In the genomic region with DNA sequence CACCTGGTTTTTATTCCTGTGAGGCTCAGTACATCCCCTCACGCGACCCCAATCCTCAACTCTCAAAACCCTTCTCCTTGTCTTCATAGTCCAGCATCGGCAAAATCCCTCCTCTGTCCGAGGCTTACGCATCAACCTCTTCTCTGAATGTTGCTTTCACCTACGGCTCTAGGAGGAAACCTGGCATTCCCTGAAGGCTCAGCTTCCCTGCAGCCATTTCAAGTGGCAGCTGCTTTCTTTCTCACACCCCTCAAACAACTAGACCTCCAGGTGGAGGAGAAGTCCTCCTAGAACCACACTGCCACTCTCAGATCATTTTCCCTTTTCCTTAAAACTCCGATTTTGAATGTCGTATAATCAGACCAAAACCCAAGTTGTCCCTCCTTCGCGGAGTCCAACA, we compare ENCODE assay signal across 17 cellular contexts.
A peak's percentile ranks its signal among the peaks of the same experiment; 100 is the strongest.
DNase-seq lines count a peak whose midpoint lies in the region; ATAC-seq, FAIRE-seq and TF ChIP-seq lines count a peak whose summit lies in the region.
"Had no signal": no experiment of that assay in that cellular context is flagged by ENCODE, and none has a peak within 500 bp of the region (broad histone marks: within the 10 kb centered on the region; RNA-seq: fewer than 3 reads in every experiment).

No MANE protein-coding gene starts in this region.

- no peak for TF ChIP-seq CTCF in OCI-LY3 (IDR thresholded peaks at IDR 0.05; ENCODE audit: low read depth, low read length)
- no peak for TF ChIP-seq CTCF in astrocyte (IDR thresholded peaks at IDR 0.05; ENCODE audit: insufficient read depth, low read depth, low read length)
- TF ChIP-seq CTCF in progenitor cell of endocrine pancreas (IDR thresholded peaks at IDR 0.05; ENCODE audit: unreplicated experiment), result no peak
- no peak for TF ChIP-seq CTCF in glutamatergic neuron (IDR thresholded peaks at IDR 0.05; ENCODE audit: partially characterized antibody, unreplicated experiment)

- peaks cover 10% of the 10 kb centered on the region for H3K27me3 ChIP-seq in OCI-LY3 (ENCODE audit: low read depth, low read length)
- H3K27me3 ChIP-seq in astrocyte (ENCODE audit: insufficient read depth, low read length), result no peaks in the 10 kb centered on the region
- H3K27me3 ChIP-seq in small intestine (ENCODE audit: control insufficient read depth in 2 of 2, insufficient read depth in 2 of 2, low read length in 2 of 2), result no peaks in the 10 kb centered on the region
- H3K27me3 ChIP-seq: gastroesophageal sphincter, left lung had no signal

- peak overlapping the region; percentile 33 for H3K27ac Mint-ChIP-seq in activated T-cell treated with anti-CD3 and anti-CD28 coated beads, Interleukin-2, amount 50 U/mL, for 72 hours
- peak overlapping the region; percentile 81 for H3K27ac Mint-ChIP-seq in astrocyte (ENCODE audit: unreplicated experiment)
- peak overlapping the region; percentile 83 for H3K27ac Mint-ChIP-seq in progenitor cell of endocrine pancreas
- H3K27ac Mint-ChIP-seq in glutamatergic neuron (ENCODE audit: unreplicated experiment), result no peak overlapping the region

- peaks cover 4 to 9% of the 10 kb centered on the region in 2 donors for H3K36me3 Mint-ChIP-seq in activated T-cell treated with anti-CD3 and anti-CD28 coated beads, Interleukin-2, amount 50 U/mL, for 72 hours (ENCODE audit: insufficient read depth in 2 of 2)
- H3K36me3 Mint-ChIP-seq in astrocyte (ENCODE audit: low read depth, unreplicated experiment) (no peaks in the 10 kb centered on the region), progenitor cell of endocrine pancreas (ENCODE audit: insufficient read depth) (peaks cover 3% of the 10 kb centered on the region), glutamatergic neuron (ENCODE audit: unreplicated experiment) (peaks cover 7% of the 10 kb centered on the region)

- ATAC-seq in activated T-cell treated with anti-CD3 and anti-CD28 coated beads, Interleukin-2, amount 50 U/mL, for 72 hours (replicated peaks in 1 of 2), result no peak
- ATAC-seq: gastroesophageal sphincter, left lung had no signal

- peak overlapping the region; percentile 52 to 66 for H3K4me3 Mint-ChIP-seq in activated T-cell treated with anti-CD3 and anti-CD28 coated beads, Interleukin-2, amount 50 U/mL, for 72 hours
- H3K4me3 Mint-ChIP-seq in astrocyte (ENCODE audit: unreplicated experiment) (no peak overlapping the region), progenitor cell of endocrine pancreas (ENCODE audit: low read depth) (no peak overlapping the region), glutamatergic neuron (ENCODE audit: unreplicated experiment) (no peak overlapping the region)

- H3K4me3 ChIP-seq in OCI-LY3 (ENCODE audit: low read length), result no peak overlapping the region
- no peak overlapping the region for H3K4me3 ChIP-seq in astrocyte (ENCODE audit: insufficient read depth, low read depth, low read length)
- no peak overlapping the region for H3K4me3 ChIP-seq in small intestine (ENCODE audit: low read depth in 1 of 2, low read length in 2 of 2)
- H3K4me3 ChIP-seq: gastroesophageal sphincter, left lung had no signal

- no peaks in the 10 kb centered on the region for H4K20me1 ChIP-seq in OCI-LY3 (ENCODE audit: insufficient read depth, low read length)
- no peaks in the 10 kb centered on the region for H4K20me1 ChIP-seq in astrocyte (ENCODE audit: insufficient read depth, low read length)

- peaks cover 6 to 7% of the 10 kb centered on the region in 2 donors for H3K9me3 Mint-ChIP-seq in activated T-cell treated with anti-CD3 and anti-CD28 coated beads, Interleukin-2, amount 50 U/mL, for 72 hours
- peaks cover 3% of the 10 kb centered on the region for H3K9me3 Mint-ChIP-seq in astrocyte (ENCODE audit: unreplicated experiment)
- no peaks in the 10 kb centered on the region for H3K9me3 Mint-ChIP-seq in progenitor cell of endocrine pancreas (ENCODE audit: low read depth)
- peaks cover 2% of the 10 kb centered on the region for H3K9me3 Mint-ChIP-seq in glutamatergic neuron (ENCODE audit: unreplicated experiment)

- no peaks in the 10 kb centered on the region for H3K79me2 ChIP-seq in OCI-LY3 (ENCODE audit: low read length)
- H3K79me2 ChIP-seq in astrocyte (ENCODE audit: insufficient read depth, low read length), result no peaks in the 10 kb centered on the region

- H3K4me2 ChIP-seq in OCI-LY3 (ENCODE audit: low read length) (peak overlapping the region; percentile 69), astrocyte (ENCODE audit: low read length) (no peak overlapping the region)

- peaks cover 65% of the 10 kb centered on the region for H3K4me1 Mint-ChIP-seq in activated T-cell treated with anti-CD3 and anti-CD28 coated beads, Interleukin-2, amount 50 U/mL, for 72 hours (ENCODE audit: low read depth)
- peaks cover 35% of the 10 kb centered on the region for H3K4me1 Mint-ChIP-seq in astrocyte (ENCODE audit: low read depth, unreplicated experiment)
- H3K4me1 Mint-ChIP-seq in progenitor cell of endocrine pancreas (ENCODE audit: low read depth), result no peaks in the 10 kb centered on the region
- peaks cover 12% of the 10 kb centered on the region for H3K4me1 Mint-ChIP-seq in glutamatergic neuron (ENCODE audit: low read depth, unreplicated experiment)

- H3K36me3 ChIP-seq in OCI-LY3 (replicated peaks; ENCODE audit: low read depth, low read length) (peaks cover 5% of the 10 kb centered on the region), astrocyte (ENCODE audit: insufficient read depth, low read length) (no peaks in the 10 kb centered on the region), small intestine (ENCODE audit: control insufficient read depth in 2 of 2, insufficient read depth in 2 of 2, low read length in 2 of 2) (no peaks in the 10 kb centered on the region)
- H3K36me3 ChIP-seq: gastroesophageal sphincter, left lung had no signal

- H3K9ac ChIP-seq in OCI-LY3 (ENCODE audit: low read length) (no peak overlapping the region), astrocyte (ENCODE audit: low read length) (no peak overlapping the region)

- H3K9me3 ChIP-seq in OCI-LY3 (ENCODE audit: insufficient read depth, low read length), result 0 out of 2 replicates have a peak, but pooled peaks cover 5% of the 10 kb centered on the region
- H3K9me3 ChIP-seq in astrocyte (ENCODE audit: insufficient read depth, low read depth, low read length), result no peaks in the 10 kb centered on the region
- H3K9me3 ChIP-seq in small intestine (ENCODE audit: control insufficient read depth, low read depth), result no peaks in the 10 kb centered on the region
- H3K9me3 ChIP-seq: gastroesophageal sphincter, left lung had no signal

- no peaks in the 10 kb centered on the region for H3K27me3 Mint-ChIP-seq in activated T-cell treated with anti-CD3 and anti-CD28 coated beads, Interleukin-2, amount 50 U/mL, for 72 hours (ENCODE audit: low read depth)
- no peaks in the 10 kb centered on the region for H3K27me3 Mint-ChIP-seq in astrocyte (ENCODE audit: low read depth, unreplicated experiment)
- H3K27me3 Mint-ChIP-seq in progenitor cell of endocrine pancreas, result no peaks in the 10 kb centered on the region
- H3K27me3 Mint-ChIP-seq in glutamatergic neuron (ENCODE audit: unreplicated experiment), result no peaks in the 10 kb centered on the region

- no peak for DNase-seq in activated T-cell treated with anti-CD3 and anti-CD28 coated beads, Interleukin-2, amount 50 U/mL, for 72 hours
- DNase-seq in activated T-cell treated with anti-CD3 and anti-CD28 coated beads for 4 hours (no peak), astrocyte (ENCODE audit: low read depth) (no peak), progenitor cell of endocrine pancreas (ENCODE audit: low spot score, unreplicated experiment) (no peak), NCI-H526 (lab: John Stamatoyannopoulos, UW) (no peak), small intestine (no peak), glutamatergic neuron (no peak)
- DNase-seq: activated CD4-positive, alpha-beta T cell treated with anti-CD3 and anti-CD28 coated beads for 4 hours; COR-L47; dermis blood vessel endothelial cell; left lung; NCI-H187 treated with DMSO at 0.1 percent for 48 hours; NCI-H510A; SHP77; stimulated activated CD4-positive, alpha-beta T cell treated with anti-CD3 and anti-CD28 coated beads, Interleukin-4, amount 100 ng/mL, for 24 hours had no signal

- 90 to 97% (median 96%) methylated on average over 10 of the region's 10 CpGs for WGBS in small intestine, 3 donors

- H3K4me1 ChIP-seq in OCI-LY3 (ENCODE audit: low read length), result peaks cover 60% of the 10 kb centered on the region
- H3K4me1 ChIP-seq in astrocyte (ENCODE audit: insufficient read depth, low read length), result peaks cover 13% of the 10 kb centered on the region
- no peaks in the 10 kb centered on the region for H3K4me1 ChIP-seq in small intestine (ENCODE audit: control insufficient read depth in 2 of 2, insufficient read depth in 1 of 2, low read depth in 1 of 2, low read length in 1 of 2)
- H3K4me1 ChIP-seq: gastroesophageal sphincter had no signal

- H2AFZ ChIP-seq in OCI-LY3 (ENCODE audit: low read depth, low read length) (no peak overlapping the region), astrocyte (ENCODE audit: low read depth, low read length) (no peak overlapping the region)

- FAIRE-seq in astrocyte (lab: Jason Lieb, UNC) (no peak), small intestine (lab: Jason Lieb, UNC) (no peak)

- no peak overlapping the region for H3K27ac ChIP-seq in OCI-LY3 (ENCODE audit: low read length)
- peak overlapping the region; percentile 71 for H3K27ac ChIP-seq in astrocyte (ENCODE audit: low read depth, low read length)
- no peak overlapping the region for H3K27ac ChIP-seq in small intestine (ENCODE audit: low read depth in 1 of 2, low read length in 1 of 2)
- H3K27ac ChIP-seq: gastroesophageal sphincter had no signal

Comparison
In these comparisons a context has a peak if more than half of its experiments do, and no peak if none do; other contexts are left out.
1. H3K4me3 Mint-ChIP-seq: peak in activated T-cell treated with anti-CD3 and anti-CD28 coated beads, Interleukin-2, amount 50 U/mL, for 72 hours (2 of 2); none in astrocyte (single experiment), progenitor cell of endocrine pancreas (single experiment) and glutamatergic neuron (single experiment).